ENCODE assay signal across 8 cellular contexts in genomic region chr1:84480658-84481057, GRCh38. TPM values are rescaled to one million over a fixed set of nuclear protein-coding genes. Genes with fewer than 3 reads are reported as not detected.
DNase-seq lines count a peak whose midpoint lies in the region; ATAC-seq and TF ChIP-seq lines count a peak whose summit lies in the region.

No MANE protein-coding gene starts in this region.

- intact Hi-C loops in aorta (cut with DNase I) (no loop called here), ascending aorta (cut with DNase I) (no loop called here)

- H3K27me3 Mint-ChIP-seq in stimulated activated naive CD8-positive, alpha-beta T cell treated with anti-CD3 and anti-CD28 coated beads, Interleukin-15, Interleukin-2, amounts not matched to agents 100 ng/mL and 50 ng/mL, for 24 hours, result peaks cover 13% of the 10 kb centered on the region
- peaks cover 20% of the 10 kb centered on the region for H3K27me3 Mint-ChIP-seq in T-helper 2 cell treated with Interferon-gamma antibody and Interleukin-4, amounts not matched to agents 5 μg/mL and 100 μg/mL, for 36 hours (ENCODE audit: low read depth)

- DNase-seq in stimulated activated naive CD8-positive, alpha-beta T cell treated with anti-CD3 and anti-CD28 coated beads, Interleukin-15, Interleukin-2, amounts not matched to agents 100 U/mL and 50 U/mL, for 24 hours, result no peak
- DNase-seq in T-helper 2 cell treated with Interferon-gamma antibody and Interleukin-4, amounts not matched to agents 5 μg/mL and 100 μg/mL, for 36 hours (ENCODE audit: low spot score), result no peak
- DNase-seq in G401 (ENCODE audit: low spot score), result no peak
- no peak for DNase-seq in aorta
- no peak for DNase-seq in ascending aorta (ENCODE audit: low spot score in 2 of 2)

- no peak overlapping the region for H3K9ac ChIP-seq in iPS-18a (ENCODE audit: low read length)

- no peaks in the 10 kb centered on the region for H3K4me1 ChIP-seq in iPS-18a (ENCODE audit: control insufficient read depth, low read depth, low read length)
- peaks cover 0 to 2% of the 10 kb centered on the region in 2 donors for H3K4me1 ChIP-seq in aorta (ENCODE audit: control insufficient read depth in 1 of 2, insufficient read depth in 2 of 2, low read length in 2 of 2)
- H3K4me1 ChIP-seq in ascending aorta, result peaks cover 0 to 10% of the 10 kb centered on the region in 2 donors

- ATAC-seq in stimulated activated naive CD8-positive, alpha-beta T cell treated with anti-CD3 and anti-CD28 coated beads, Interleukin-15, Interleukin-2, amounts not matched to agents 100 U/mL and 50 U/mL, for 24 hours, result no peak
- no peak for ATAC-seq in GM19324 (IDR thresholded peaks at IDR 0.05; ENCODE audit: low FRiP score, unreplicated experiment)
- no peak for ATAC-seq in aorta (ENCODE audit: low FRiP score)

- H3K27ac ChIP-seq in iPS-18a (ENCODE audit: low read length), result no peak overlapping the region
- H3K27ac ChIP-seq in aorta (ENCODE audit: low read depth in 1 of 2, low read length in 2 of 2), result no peak overlapping the region
- H3K27ac ChIP-seq in ascending aorta, result no peak overlapping the region

- H3K4me3 Mint-ChIP-seq in stimulated activated naive CD8-positive, alpha-beta T cell treated with anti-CD3 and anti-CD28 coated beads, Interleukin-15, Interleukin-2, amounts not matched to agents 100 ng/mL and 50 ng/mL, for 24 hours, result peak overlapping the region; percentile 71
- peak overlapping the region; percentile 39 for H3K4me3 Mint-ChIP-seq in T-helper 2 cell treated with Interferon-gamma antibody and Interleukin-4, amounts not matched to agents 5 μg/mL and 100 μg/mL, for 36 hours

- TF ChIP-seq CTCF in ascending aorta (IDR thresholded peaks at IDR 0.05), result no peak

- H3K36me3 ChIP-seq in iPS-18a (ENCODE audit: control insufficient read depth, low read depth, low read length), result peaks cover 32% of the 10 kb centered on the region
- H3K36me3 ChIP-seq in aorta (ENCODE audit: control insufficient read depth in 1 of 2, insufficient read depth in 2 of 2, low read length in 1 of 2), result peaks cover 0 to 2% of the 10 kb centered on the region in 2 donors
- peaks cover 0 to 23% of the 10 kb centered on the region in 2 donors for H3K36me3 ChIP-seq in ascending aorta

- peaks cover 59% of the 10 kb centered on the region for H3K36me3 Mint-ChIP-seq in stimulated activated naive CD8-positive, alpha-beta T cell treated with anti-CD3 and anti-CD28 coated beads, Interleukin-15, Interleukin-2, amounts not matched to agents 100 ng/mL and 50 ng/mL, for 24 hours (ENCODE audit: low read depth)
- peaks cover 52% of the 10 kb centered on the region for H3K36me3 Mint-ChIP-seq in T-helper 2 cell treated with Interferon-gamma antibody and Interleukin-4, amounts not matched to agents 5 μg/mL and 100 μg/mL, for 36 hours (ENCODE audit: low read depth)

- H3K4me1 Mint-ChIP-seq in stimulated activated naive CD8-positive, alpha-beta T cell treated with anti-CD3 and anti-CD28 coated beads, Interleukin-15, Interleukin-2, amounts not matched to agents 100 ng/mL and 50 ng/mL, for 24 hours (ENCODE audit: low read depth), result peaks cover 46% of the 10 kb centered on the region
- peaks cover 27% of the 10 kb centered on the region for H3K4me1 Mint-ChIP-seq in T-helper 2 cell treated with Interferon-gamma antibody and Interleukin-4, amounts not matched to agents 5 μg/mL and 100 μg/mL, for 36 hours (ENCODE audit: low read depth)

- 89 to 90% methylated on average over 4 of the region's 4 CpGs for WGBS in aorta, 2 donors

- peaks cover 7% of the 10 kb centered on the region for H3K9me3 ChIP-seq in iPS-18a (ENCODE audit: control insufficient read depth, low read depth, low read length)
- H3K9me3 ChIP-seq in aorta (ENCODE audit: control insufficient read depth, low read length), result no peaks in the 10 kb centered on the region
- no peaks in the 10 kb centered on the region for H3K9me3 ChIP-seq in ascending aorta

- peaks cover 16% of the 10 kb centered on the region for H3K9me3 Mint-ChIP-seq in stimulated activated naive CD8-positive, alpha-beta T cell treated with anti-CD3 and anti-CD28 coated beads, Interleukin-15, Interleukin-2, amounts not matched to agents 100 ng/mL and 50 ng/mL, for 24 hours
- H3K9me3 Mint-ChIP-seq in T-helper 2 cell treated with Interferon-gamma antibody and Interleukin-4, amounts not matched to agents 5 μg/mL and 100 μg/mL, for 36 hours, result peaks cover 21% of the 10 kb centered on the region

- H3K27ac Mint-ChIP-seq in stimulated activated naive CD8-positive, alpha-beta T cell treated with anti-CD3 and anti-CD28 coated beads, Interleukin-15, Interleukin-2, amounts not matched to agents 100 ng/mL and 50 ng/mL, for 24 hours, result no peak overlapping the region
- H3K27ac Mint-ChIP-seq in T-helper 2 cell treated with Interferon-gamma antibody and Interleukin-4, amounts not matched to agents 5 μg/mL and 100 μg/mL, for 36 hours, result no peak overlapping the region

- H3K27me3 ChIP-seq in iPS-18a (ENCODE audit: control insufficient read depth, insufficient read depth, low read length) (peaks cover 29% of the 10 kb centered on the region), aorta (ENCODE audit: control insufficient read depth in 1 of 2, insufficient read depth in 2 of 2, low read length in 1 of 2) (no peaks in the 10 kb centered on the region), ascending aorta (no peaks in the 10 kb centered on the region)

- H3K4me3 ChIP-seq in iPS-18a (ENCODE audit: low read length) (peak overlapping the region; percentile 83), aorta (ENCODE audit: low read length in 2 of 2) (no peak overlapping the region), ascending aorta (peak overlapping the region in 1 of 2 donors; percentile 81)

- in situ Hi-C loops in G401 (cut with HindIII; ENCODE audit: low sequenced_read_pairs), result no loop called here

RNA-seq across cellular contexts. Expression of gene RPF1, which starts 1.6 kb away (rescaled TPM):
- 56.9 and 76.8 TPM in 2 replicates for total RNA-seq in G401 (2014; rRNA removed; shearing (Covaris generic))
- total RNA-seq in aorta (10 to 100 TPM; 18.6 to 25.1 TPM), ascending aorta (8.4 TPM)
- 10 to 100 TPM; 29.9 to 34.1 TPM for polyA plus RNA-seq in aorta

RNA-seq across cellular contexts. Expression of gene SPATA1, which starts 25.5 kb away (rescaled TPM):
- not detected in 2 replicates for total RNA-seq in G401 (2014; rRNA removed; shearing (Covaris generic))
- total RNA-seq in aorta (1 to 10 TPM; 1.9 to 2.7 TPM), ascending aorta (not detected)
- polyA plus RNA-seq in aorta, result under 1 TPM in 1 of 2 donors, not detected in 1; 0.90 TPM

RNA-seq across cellular contexts. Expression of gene GNG5, which starts 25.7 kb away (rescaled TPM):
- total RNA-seq in G401 (2014; rRNA removed; shearing (Covaris generic)), result 65.8 and 117 TPM in 2 replicates
- total RNA-seq in aorta (10 to 100 TPM; 56.7 to 64.6 TPM), ascending aorta (119 TPM)
- polyA plus RNA-seq in aorta, result 100 to 1,000 TPM in 1 of 2 donors, 10 to 100 TPM in 1; 98.7 to 156 TPM
